In the genomic region with DNA sequence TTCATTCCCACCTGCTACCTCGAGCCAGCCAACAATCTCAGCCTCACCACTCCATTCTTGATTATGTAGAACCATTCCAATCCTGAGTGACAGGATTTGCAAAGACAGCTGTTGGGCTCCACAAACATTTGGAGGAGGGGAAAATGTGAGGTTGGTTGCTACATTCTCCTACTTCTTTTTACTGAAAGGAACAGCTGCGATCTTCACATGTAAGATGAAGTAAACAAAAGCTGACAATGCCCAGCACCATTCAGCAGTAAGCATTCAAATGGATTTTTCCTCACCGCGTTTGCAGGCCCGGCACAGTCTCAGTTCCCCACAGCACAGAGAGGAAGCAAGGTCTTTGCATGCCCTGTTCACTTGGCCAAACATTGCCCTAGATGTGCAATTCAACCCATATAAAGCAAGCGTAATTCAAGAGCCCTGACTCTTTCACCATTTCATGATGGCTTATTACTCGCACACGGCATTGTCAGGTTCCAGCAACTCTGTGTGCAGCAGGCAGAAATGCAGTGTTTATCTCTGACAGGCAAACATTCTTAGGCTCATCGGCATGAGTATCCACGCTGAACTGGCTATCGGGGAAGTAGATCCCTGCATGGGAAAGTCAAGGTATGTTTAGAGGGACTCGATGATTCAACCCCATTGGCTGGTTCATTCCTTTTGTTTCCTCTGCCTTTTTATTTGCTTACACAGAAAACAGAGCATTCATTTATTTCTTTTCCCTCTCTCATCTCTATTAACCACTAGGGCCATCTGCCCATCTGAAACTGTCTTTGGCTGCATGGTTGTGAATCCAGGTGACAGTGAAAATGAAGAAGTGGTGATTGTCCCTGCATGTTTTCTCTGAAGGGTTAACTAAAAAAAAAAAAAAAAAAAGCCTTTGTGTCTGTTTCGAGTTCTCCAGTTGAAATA, we compare ENCODE assay signal across 8 cellular contexts.
DNase-seq lines count a peak whose midpoint lies in the region; ATAC-seq and TF ChIP-seq lines count a peak whose summit lies in the region.

No MANE protein-coding gene starts in this region.

- H3K9ac ChIP-seq in skeletal muscle tissue (ENCODE audit: low read depth in 1 of 3, low read length in 3 of 3), result peak overlapping the region; percentile 62 to 77 (median 69)

- H3K36me3 ChIP-seq in heart left ventricle, result no peaks in the 10 kb centered on the region
- no peaks in the 10 kb centered on the region for H3K36me3 ChIP-seq in skeletal muscle tissue (ENCODE audit: control insufficient read depth in 3 of 3, insufficient read depth in 3 of 3, low read length in 3 of 3)

- DNase-seq in NCI-H2196 treated with DMSO at 0.1 percent for 48 hours (lab: John Stamatoyannopoulos, UW; ENCODE audit: unreplicated experiment) (peak; percentile 13), heart left ventricle (peak in 1 of 5 donors; percentile 37), osteocyte (ENCODE audit: extremely low spot score, unreplicated experiment) (no peak), A172 (ENCODE audit: low spot score) (no peak)
- DNase-seq in central memory CD4-positive, alpha-beta T cell, result no peak

- H3K9me3 ChIP-seq in heart left ventricle (no peaks in the 10 kb centered on the region), skeletal muscle tissue (ENCODE audit: control insufficient read depth in 3 of 3, low read length in 3 of 3) (no peaks in the 10 kb centered on the region)

- TF ChIP-seq CTCF in heart left ventricle (IDR thresholded peaks at IDR 0.05), result no peak
- TF ChIP-seq CTCF in osteocyte (IDR thresholded peaks at IDR 0.05), result no peak

- no peak overlapping the region for H3K4me3 Mint-ChIP-seq in osteocyte (ENCODE audit: unreplicated experiment)

- 62 to 71% (median 66%) methylated on average over 13 of the region's 13 CpGs for WGBS in heart left ventricle, 4 donors

- H3K36me3 Mint-ChIP-seq in osteocyte (ENCODE audit: unreplicated experiment), result no peaks in the 10 kb centered on the region

- H3K4me3 ChIP-seq in heart left ventricle (no peak overlapping the region), skeletal muscle tissue (ENCODE audit: low read length in 3 of 3) (peak overlapping the region; percentile 65 to 77 (median 66))

- TF ChIP-seq POLR2A in heart left ventricle (IDR thresholded peaks at IDR 0.05), result no peak

- H3K27ac Mint-ChIP-seq in osteocyte (ENCODE audit: unreplicated experiment), result no peak overlapping the region

- H3K9me3 Mint-ChIP-seq in osteocyte (ENCODE audit: unreplicated experiment), result peaks cover 4% of the 10 kb centered on the region

- ATAC-seq in GM18511 (IDR thresholded peaks at IDR 0.05; ENCODE audit: unreplicated experiment), result peak; percentile 38
- ATAC-seq in HG02610 (IDR thresholded peaks at IDR 0.05; ENCODE audit: unreplicated experiment), result peak; percentile 29
- ATAC-seq in heart left ventricle, result peak in 3 of 4 donors; percentile 11 to 41 (median 25)

- H3K27ac ChIP-seq in heart left ventricle (peak overlapping the region in 4 of 12 donors; percentile 13 to 36 (median 21)), skeletal muscle tissue (ENCODE audit: low read depth, low read length) (peak overlapping the region; percentile 86)

- intact Hi-C loops in heart left ventricle (cut with DNase I), result no loop called here

- H3K4me1 Mint-ChIP-seq in osteocyte (ENCODE audit: unreplicated experiment), result peaks cover 18% of the 10 kb centered on the region

- H3K27me3 Mint-ChIP-seq in osteocyte (ENCODE audit: unreplicated experiment), result no peaks in the 10 kb centered on the region

- peaks cover 0 to 48% (median 21%) of the 10 kb centered on the region in 12 donors for H3K4me1 ChIP-seq in heart left ventricle
- peaks cover 30 to 35% (median 32%) of the 10 kb centered on the region in 3 donors for H3K4me1 ChIP-seq in skeletal muscle tissue (ENCODE audit: control insufficient read depth in 3 of 3, insufficient read depth in 3 of 3, low read length in 3 of 3)

- no peaks in the 10 kb centered on the region for H3K27me3 ChIP-seq in heart left ventricle
- no peaks in the 10 kb centered on the region for H3K27me3 ChIP-seq in skeletal muscle tissue (ENCODE audit: control insufficient read depth in 3 of 3, insufficient read depth in 3 of 3, low read length in 3 of 3)

Comparison
In these comparisons a context has a peak if more than half of its experiments do, and no peak if none do; other contexts are left out.
1. H3K4me3 ChIP-seq: peak in skeletal muscle tissue (3 of 3); none in heart left ventricle (0 of 12).
2. Peak in every context shown above with its lines, with median percentiles within 50 percentile points of each other: ATAC-seq.